In genomic region chr9:114011313-114011712, GRCh38 we compare ENCODE assay signal across 27 cellular contexts.
DNase-seq lines count a peak whose midpoint lies in the region; ATAC-seq and TF ChIP-seq lines count a peak whose summit lies in the region.
"Had no signal": no experiment of that assay in that cellular context is flagged by ENCODE, and none has a peak within 500 bp of the region (broad histone marks: within the 10 kb centered on the region; RNA-seq: fewer than 3 reads in every experiment).

No MANE protein-coding gene starts in this region.

- TF ChIP-seq CTCF in WTC11 (IDR thresholded peaks at IDR 0.05): no peak

- no peak for ATAC-seq in activated CD8-positive, alpha-beta memory T cell treated with anti-CD3 and anti-CD28 coated beads, Interleukin-2, amount 10 ng/mL, durations not matched to agents 7 days and 5 days
- peak; percentile 30 for ATAC-seq in WTC11
- ATAC-seq: left lung had no signal

- H3K4me3 Mint-ChIP-seq in activated CD8-positive, alpha-beta memory T cell treated with anti-CD3 and anti-CD28 coated beads, Interleukin-2, amount 10 ng/mL, durations not matched to agents 7 days and 5 days: no peak overlapping the region
- no peak overlapping the region for H3K4me3 Mint-ChIP-seq in WTC11
- H3K4me3 Mint-ChIP-seq: activated naive CD4-positive, alpha-beta T cell treated with anti-CD3 and anti-CD28 coated beads, Interleukin-2, amount 50 U/mL, for 24 hours; CD4-positive, CD25-positive, alpha-beta regulatory T cell had no signal

- H3K9me3 Mint-ChIP-seq in activated CD8-positive, alpha-beta memory T cell treated with anti-CD3 and anti-CD28 coated beads, Interleukin-2, amount 10 ng/mL, durations not matched to agents 7 days and 5 days (ENCODE audit: low read depth): no peaks in the 10 kb centered on the region
- peaks cover 11% of the 10 kb centered on the region for H3K9me3 Mint-ChIP-seq in WTC11

- H3K4me1 Mint-ChIP-seq in activated CD8-positive, alpha-beta memory T cell treated with anti-CD3 and anti-CD28 coated beads, Interleukin-2, amount 10 ng/mL, durations not matched to agents 7 days and 5 days: no peaks in the 10 kb centered on the region
- H3K4me1 Mint-ChIP-seq in WTC11: peaks cover 13% of the 10 kb centered on the region
- H3K4me1 Mint-ChIP-seq: activated naive CD4-positive, alpha-beta T cell treated with anti-CD3 and anti-CD28 coated beads, Interleukin-2, amount 50 U/mL, for 24 hours; CD4-positive, CD25-positive, alpha-beta regulatory T cell had no signal

- no peak overlapping the region for H3K27ac Mint-ChIP-seq in activated CD8-positive, alpha-beta memory T cell treated with anti-CD3 and anti-CD28 coated beads, Interleukin-2, amount 10 ng/mL, durations not matched to agents 7 days and 5 days
- no peak overlapping the region for H3K27ac Mint-ChIP-seq in WTC11
- H3K27ac Mint-ChIP-seq: activated naive CD4-positive, alpha-beta T cell treated with anti-CD3 and anti-CD28 coated beads, Interleukin-2, amount 50 U/mL, for 24 hours; CD4-positive, CD25-positive, alpha-beta regulatory T cell had no signal

- H3K27me3 Mint-ChIP-seq in activated CD8-positive, alpha-beta memory T cell treated with anti-CD3 and anti-CD28 coated beads, Interleukin-2, amount 10 ng/mL, durations not matched to agents 7 days and 5 days: no peaks in the 10 kb centered on the region
- H3K27me3 Mint-ChIP-seq in WTC11 (ENCODE audit: low read depth): no peaks in the 10 kb centered on the region
- H3K27me3 Mint-ChIP-seq: activated naive CD4-positive, alpha-beta T cell treated with anti-CD3 and anti-CD28 coated beads, Interleukin-2, amount 50 U/mL, for 24 hours had no signal

- peak; percentile 35 for DNase-seq in activated CD8-positive, alpha-beta memory T cell treated with anti-CD3 and anti-CD28 coated beads, Interleukin-2, amount 10 ng/mL, durations not matched to agents 7 days and 5 days
- DNase-seq in activated CD8-positive, alpha-beta memory T cell treated with anti-CD3 and anti-CD28 coated beads, Interleukin-2, amount 50 U/mL, for 4 hours: no peak
- DNase-seq in WTC11 (ENCODE audit: low spot score) (peak; percentile 3), mucosa of gallbladder (ENCODE audit: low spot score) (peak; percentile 2), ureter (ENCODE audit: low spot score) (peak; percentile 22), retina (no peak)
- DNase-seq in activated CD4-positive, alpha-beta T cell treated with anti-CD3 and anti-CD28 coated beads, Interleukin-2, amount 50 U/mL, for 1 hour: no peak
- DNase-seq in activated naive CD4-positive, alpha-beta T cell treated with Interleukin-2 at 50 U/mL for 16 hours: no peak
- DNase-seq: Calu3; CD4-positive, CD25-positive, alpha-beta regulatory T cell; DND-41; effector CD8-positive, alpha-beta T cell; GM23248; IMR-90; left lung; mesenchymal stem cell; MV-4-11; NCI-H1436; NCI-H2081 treated with DMSO at 0.1 percent for 48 hours; NCI-H82; SIG-M5; stimulated activated CD4-positive, alpha-beta T cell treated with anti-CD3 and anti-CD28 coated beads, Interleukin-12 subunit alpha, Interleukin-12 subunit beta, amount 100 ng/mL, for 4 hours; stimulated activated CD4-positive, alpha-beta T cell treated with anti-CD3 and anti-CD28 coated beads, Interleukin-2, amount 100 ng/mL, for 48 hours; SW 1271; T-helper 9 cell; transverse colon had no signal

- no peaks in the 10 kb centered on the region for H3K36me3 Mint-ChIP-seq in activated CD8-positive, alpha-beta memory T cell treated with anti-CD3 and anti-CD28 coated beads, Interleukin-2, amount 10 ng/mL, durations not matched to agents 7 days and 5 days
- H3K36me3 Mint-ChIP-seq in WTC11: peaks cover 23% of the 10 kb centered on the region
- H3K36me3 Mint-ChIP-seq: activated naive CD4-positive, alpha-beta T cell treated with anti-CD3 and anti-CD28 coated beads, Interleukin-2, amount 50 U/mL, for 24 hours; CD4-positive, CD25-positive, alpha-beta regulatory T cell had no signal

- CTCF ChIA-PET in activated CD8-positive, alpha-beta memory T cell treated with anti-CD3 and anti-CD28 coated beads, Interleukin-2, amount 10 ng/mL, durations not matched to agents 7 days and 5 days (lab: Charles Lee): no interaction called here
- CTCF ChIA-PET in WTC11 (lab: Charles Lee): interaction anchor here (1.7 kb wide), 1 partner anchor 97 kb away, joined by 4 read pairs; no protein-coding TSS in a partner anchor

- POLR2A ChIA-PET in WTC11 (lab: Charles Lee): no interaction called here

TF ChIP-seq in WTC11, 78 proteins besides CTCF, POLR2A, EP300 and RAD21:
- TF ChIP-seq ATF2 (CRISPR knock-in tag; IDR thresholded peaks at IDR 0.05; ENCODE audit: borderline replicate concordance, low read depth): no peak
- no peak for TF ChIP-seq ZNF425 (CRISPR knock-in tag; conservative IDR thresholded peaks at IDR 0.05)
- no peak for TF ChIP-seq TEAD4 (CRISPR knock-in tag; IDR thresholded peaks at IDR 0.05)
- TF ChIP-seq TP53 (CRISPR knock-in tag; IDR thresholded peaks at IDR 0.05): no peak
- no peak for TF ChIP-seq NR1H2 (CRISPR knock-in tag; IDR thresholded peaks at IDR 0.05)

Comparison
In these comparisons a context has a peak if more than half of its experiments do, and no peak if none do; other contexts are left out.
1. DNase-seq: peak in activated CD8-positive, alpha-beta memory T cell treated with anti-CD3 and anti-CD28 coated beads, Interleukin-2, amount 10 ng/mL, durations not matched to agents 7 days and 5 days (single experiment), WTC11 (single experiment), mucosa of gallbladder (single experiment) and ureter (single experiment); none in activated CD8-positive, alpha-beta memory T cell treated with anti-CD3 and anti-CD28 coated beads, Interleukin-2, amount 50 U/mL, for 4 hours (single experiment), activated CD4-positive, alpha-beta T cell treated with anti-CD3 and anti-CD28 coated beads, Interleukin-2, amount 50 U/mL, for 1 hour (single experiment), activated naive CD4-positive, alpha-beta T cell treated with Interleukin-2 at 50 U/mL for 16 hours (single experiment) and retina (single experiment).